21 cellular contexts compared by ENCODE assay signal in the genomic region with DNA sequence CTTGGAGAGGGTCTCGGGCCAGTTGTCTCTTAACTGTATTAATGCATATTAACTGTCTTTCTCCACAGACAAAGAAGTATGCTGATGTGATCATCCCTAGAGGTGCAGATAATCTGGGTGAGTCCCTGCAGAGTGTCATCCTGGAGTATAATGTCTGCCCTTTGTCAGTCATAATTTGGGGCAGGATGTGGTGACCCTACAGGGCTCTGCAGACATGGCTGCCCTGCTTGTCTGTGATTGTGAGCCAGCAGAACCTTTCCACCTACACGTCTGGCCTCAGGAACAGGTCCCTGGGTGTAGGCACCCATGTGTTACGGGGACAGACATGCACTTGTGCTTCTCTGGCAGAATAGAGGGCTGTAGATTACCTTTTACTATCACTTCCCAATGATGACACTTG.
"Had no signal": no experiment of that assay in that cellular context is flagged by ENCODE, and none has a peak within 500 bp of the region (broad histone marks: within the 10 kb centered on the region; RNA-seq: fewer than 3 reads in every experiment).

No MANE protein-coding gene starts in this region.

- ATAC-seq: SK-N-SH treated with all-trans-retinoic acid at 6 μM for 48 hours, T-helper 17 cell, WTC11 had no signal

- H3K4me3 Mint-ChIP-seq: T-helper 17 cell, WTC11 had no signal

- H3K27me3 Mint-ChIP-seq: T-helper 17 cell had no signal

- H3K4me1 Mint-ChIP-seq: T-helper 17 cell had no signal

- H3K9me3 Mint-ChIP-seq: activated naive CD4-positive, alpha-beta T cell treated with anti-CD3 and anti-CD28 coated beads, Interleukin-2, amount 50 U/mL, for 72 hours; WTC11 had no signal

- H3K27ac Mint-ChIP-seq: activated naive CD4-positive, alpha-beta T cell treated with anti-CD3 and anti-CD28 coated beads, Interleukin-2, amount 50 U/mL, for 72 hours; T-helper 17 cell; WTC11 had no signal

- DNase-seq: activated CD4-positive, CD25-positive, alpha-beta regulatory T cell treated with anti-CD3 and anti-CD28 coated beads, Interleukin-2, amount 50 U/mL, for 72 hours; activated CD8-positive, alpha-beta memory T cell treated with anti-CD3 and anti-CD28 coated beads, Interleukin-2, amount 50 U/mL, for 4 hours; activated T-cell treated with anti-CD3 and anti-CD28 coated beads, Interleukin-2, amount 50 U/mL, for 1 hour; adrenal gland; anterior cingulate cortex; cerebellar nuclear complex; KG1; NCI-H1048; NCI-H146; NCI-H187 treated with DMSO at 0.1 percent for 48 hours; NCI-H2081 treated with DMSO at 0.1 percent for 48 hours; NCI-H446; NCI-H524; Peyer's patch; Right ventricle myocardium superior; SW 1271; T-helper 17 cell; T-helper 9 cell had no signal
